ENCODE assay signal across 19 cellular contexts in the genomic region with DNA sequence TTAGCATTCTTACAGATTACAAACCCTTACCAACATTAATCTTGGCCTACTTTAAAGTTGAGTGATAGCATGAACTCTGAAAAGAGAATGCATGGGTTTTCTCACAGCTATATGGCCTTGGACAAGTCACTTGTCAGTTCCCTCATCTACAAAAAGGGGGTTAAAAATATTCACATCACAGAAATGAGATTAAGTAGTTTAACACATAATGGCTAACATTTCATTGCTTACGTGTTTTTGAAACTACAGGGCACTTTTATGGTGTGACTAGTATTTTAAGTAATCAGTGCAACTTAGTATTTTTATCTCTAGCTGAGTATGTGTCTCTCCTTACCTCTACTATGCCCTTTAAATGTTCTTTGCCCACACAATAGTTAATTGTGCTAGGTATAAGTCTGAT. TPM values are rescaled to one million over a fixed set of nuclear protein-coding genes. Genes with fewer than 3 reads are reported as not detected.
DNase-seq lines count a peak whose midpoint lies in the region; ATAC-seq, FAIRE-seq and TF ChIP-seq lines count a peak whose summit lies in the region.
"Had no signal": no experiment of that assay in that cellular context is flagged by ENCODE, and none has a peak within 500 bp of the region (broad histone marks: within the 10 kb centered on the region; RNA-seq: fewer than 3 reads in every experiment).

No MANE protein-coding gene starts in this region.

- H3K4me3 Mint-ChIP-seq in stimulated activated naive CD8-positive, alpha-beta T cell treated with anti-CD3 and anti-CD28 coated beads, Interleukin-15, Interleukin-2, amounts not matched to agents 100 ng/mL and 50 ng/mL, for 24 hours = no peak overlapping the region
- H3K4me3 Mint-ChIP-seq in T-helper 17 cell (no peak overlapping the region), osteocyte (ENCODE audit: unreplicated experiment) (no peak overlapping the region)

- H3K36me3 Mint-ChIP-seq in stimulated activated naive CD8-positive, alpha-beta T cell treated with anti-CD3 and anti-CD28 coated beads, Interleukin-15, Interleukin-2, amounts not matched to agents 100 ng/mL and 50 ng/mL, for 24 hours (ENCODE audit: low read depth) = peaks cover 85% of the 10 kb centered on the region
- H3K36me3 Mint-ChIP-seq in T-helper 17 cell (ENCODE audit: low read depth) = no peaks in the 10 kb centered on the region
- peaks cover 55% of the 10 kb centered on the region for H3K36me3 Mint-ChIP-seq in osteocyte (ENCODE audit: unreplicated experiment)

- no peak for TF ChIP-seq POLR2A in GM12891 (IDR thresholded peaks at IDR 0.05; ENCODE audit: low read depth, low read length)

- DNase-seq in NCI-H82 (lab: John Stamatoyannopoulos, UW) (peak; percentile 23), NCI-H82 treated with DMSO at 0.1 percent for 48 hours (lab: John Stamatoyannopoulos, UW; ENCODE audit: unreplicated experiment) (no peak), T-helper 17 cell (no peak), osteocyte (ENCODE audit: extremely low spot score, unreplicated experiment) (no peak), head of caudate nucleus (no peak), GM12891 (ENCODE audit: insufficient read length, low spot score) (no peak)
- no peak for DNase-seq in stimulated activated naive CD8-positive, alpha-beta T cell treated with anti-CD3 and anti-CD28 coated beads, Interleukin-15, Interleukin-2, amounts not matched to agents 100 U/mL and 50 U/mL, for 24 hours
- DNase-seq: 8988T, GOT3, Karpas-422, MG63, NCI-H1092, NCI-H146, NCI-H2081 treated with DMSO at 0.1 percent for 48 hours, NCI-H510A, NCI-H774, SHP77 had no signal

- FAIRE-seq in GM12891 (lab: Jason Lieb, UNC) = no peak

- TF ChIP-seq CTCF in osteocyte (IDR thresholded peaks at IDR 0.05) = no peak

- no peaks in the 10 kb centered on the region for H3K9me3 ChIP-seq in T-helper 17 cell (ENCODE audit: control insufficient read depth, low read length, poor library complexity, severe bottlenecking)
- H3K9me3 ChIP-seq: BLaER1, MG63 had no signal

- H3K27me3 Mint-ChIP-seq in stimulated activated naive CD8-positive, alpha-beta T cell treated with anti-CD3 and anti-CD28 coated beads, Interleukin-15, Interleukin-2, amounts not matched to agents 100 ng/mL and 50 ng/mL, for 24 hours = no peaks in the 10 kb centered on the region
- H3K27me3 Mint-ChIP-seq in T-helper 17 cell = no peaks in the 10 kb centered on the region
- no peaks in the 10 kb centered on the region for H3K27me3 Mint-ChIP-seq in osteocyte (ENCODE audit: unreplicated experiment)

- peaks cover 5% of the 10 kb centered on the region for H3K9me3 Mint-ChIP-seq in stimulated activated naive CD8-positive, alpha-beta T cell treated with anti-CD3 and anti-CD28 coated beads, Interleukin-15, Interleukin-2, amounts not matched to agents 100 ng/mL and 50 ng/mL, for 24 hours
- peaks cover 4% of the 10 kb centered on the region for H3K9me3 Mint-ChIP-seq in osteocyte (ENCODE audit: unreplicated experiment)

- no peak for ATAC-seq in stimulated activated naive CD8-positive, alpha-beta T cell treated with anti-CD3 and anti-CD28 coated beads, Interleukin-15, Interleukin-2, amounts not matched to agents 100 U/mL and 50 U/mL, for 24 hours
- no peak for ATAC-seq in T-helper 17 cell

- intact Hi-C loops in head of caudate nucleus (cut with DNase I) = no loop called here

- peak overlapping the region; percentile 45 for H3K27ac Mint-ChIP-seq in stimulated activated naive CD8-positive, alpha-beta T cell treated with anti-CD3 and anti-CD28 coated beads, Interleukin-15, Interleukin-2, amounts not matched to agents 100 ng/mL and 50 ng/mL, for 24 hours
- H3K27ac Mint-ChIP-seq in T-helper 17 cell = peak overlapping the region; percentile 93
- H3K27ac Mint-ChIP-seq in osteocyte (ENCODE audit: unreplicated experiment) = peak overlapping the region; percentile 18

- peaks cover 37% of the 10 kb centered on the region for H3K4me1 Mint-ChIP-seq in stimulated activated naive CD8-positive, alpha-beta T cell treated with anti-CD3 and anti-CD28 coated beads, Interleukin-15, Interleukin-2, amounts not matched to agents 100 ng/mL and 50 ng/mL, for 24 hours (ENCODE audit: low read depth)
- H3K4me1 Mint-ChIP-seq in T-helper 17 cell (peaks cover 16% of the 10 kb centered on the region), osteocyte (ENCODE audit: unreplicated experiment) (peaks cover 29% of the 10 kb centered on the region)

TF ChIP-seq in GM12891, 5 proteins besides CTCF, POLR2A, EP300 and RAD21:
- TF ChIP-seq POU2F2 (IDR thresholded peaks at IDR 0.05; ENCODE audit: low read depth, low read length) = no peak
- TF ChIP-seq PAX5 (IDR thresholded peaks at IDR 0.05; ENCODE audit: insufficient read depth, low read length, severe bottlenecking) = no peak
- TF ChIP-seq TAF1 (IDR thresholded peaks at IDR 0.05; ENCODE audit: low read depth, low read length) = no peak

RNA-seq across cellular contexts. Expression of gene TRIM59, which starts 13.8 kb away (rescaled TPM):
- total RNA-seq in T-helper 17 cell = 10 to 100 TPM; 15.2 to 32.1 TPM
- 36.0 and 40.3 TPM in 2 replicates for total RNA-seq in osteocyte
- 6.4 TPM for polyA plus RNA-seq in GM12891 (2012; ENCODE audit: low read depth, missing spikeins)

RNA-seq across cellular contexts. Expression of gene SMC4, which starts 36.3 kb away (rescaled TPM):
- 10 to 100 TPM; 61.1 to 77.8 TPM for total RNA-seq in T-helper 17 cell
- 59.2 and 68.8 TPM in 2 replicates for total RNA-seq in osteocyte
- polyA plus RNA-seq in GM12891 (2012; ENCODE audit: low read depth, missing spikeins) = 55.3 TPM

RNA-seq across cellular contexts. Expression of gene IFT80, which starts 36.7 kb away (rescaled TPM):
- total RNA-seq in T-helper 17 cell = 10 to 100 TPM; 24.6 to 26.1 TPM
- total RNA-seq in osteocyte = 42.8 and 43.3 TPM in 2 replicates
- 7.9 TPM for polyA plus RNA-seq in GM12891 (2012; ENCODE audit: low read depth, missing spikeins)

Comparison
In these comparisons a context has a peak if more than half of its experiments do, and no peak if none do; other contexts are left out.
1. H3K27ac Mint-ChIP-seq: peak in every context shown above with its lines; median percentile 93 in T-helper 17 cell; 45 in stimulated activated naive CD8-positive, alpha-beta T cell treated with anti-CD3 and anti-CD28 coated beads, Interleukin-15, Interleukin-2, amounts not matched to agents 100 ng/mL and 50 ng/mL, for 24 hours; 18 in osteocyte.